15 cellular contexts compared by ENCODE assay signal in the genomic region with DNA sequence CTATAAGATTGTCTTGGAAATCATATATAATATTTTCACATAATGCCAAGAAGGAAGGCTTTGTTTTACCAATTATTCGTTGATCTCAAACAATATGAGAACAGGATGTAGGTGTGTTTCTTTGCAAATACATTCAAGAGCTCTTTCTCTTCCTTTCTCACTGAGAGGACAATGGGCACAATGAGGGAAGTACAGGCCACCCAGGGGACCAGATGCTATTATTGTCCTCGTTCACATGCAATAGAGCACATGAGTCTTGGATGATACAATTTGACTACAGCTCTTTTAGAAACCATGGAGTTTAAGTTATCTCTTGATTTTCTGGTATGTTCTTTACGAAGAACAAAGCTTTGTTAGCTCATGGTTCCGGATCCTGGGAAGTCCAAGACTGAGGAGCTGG.
"Had no signal": no experiment of that assay in that cellular context is flagged by ENCODE, and none has a peak within 500 bp of the region (broad histone marks: within the 10 kb centered on the region; RNA-seq: fewer than 3 reads in every experiment).

No MANE protein-coding gene starts in this region.

- H3K4me3 ChIP-seq: breast epithelium, lower lobe of right lung, thyroid gland, uterus had no signal

- H3K4me1 ChIP-seq: breast epithelium, lower lobe of right lung, parathyroid adenoma, thyroid gland, uterus had no signal

- H2AFZ ChIP-seq: parathyroid adenoma had no signal

- H3K9me3 ChIP-seq: breast epithelium, lower lobe of right lung, thyroid gland, uterus had no signal

- H3K79me2 ChIP-seq: parathyroid adenoma had no signal

- H3K4me3 Mint-ChIP-seq: activated CD8-positive, alpha-beta T cell treated with anti-CD3 and anti-CD28 coated beads for 36 hours; activated naive CD8-positive, alpha-beta T cell treated with anti-CD3 and anti-CD28 coated beads, Interleukin-2, amount 10 ng/mL, durations not matched to agents 7 days and 5 days; T-helper 2 cell treated with Interferon-gamma antibody and Interleukin-4, amounts not matched to agents 5 μg/mL and 100 μg/mL, for 36 hours had no signal

- H3K9me3 Mint-ChIP-seq: activated CD8-positive, alpha-beta T cell treated with anti-CD3 and anti-CD28 coated beads for 36 hours had no signal

- FAIRE-seq: kidney had no signal

- H3K27me3 ChIP-seq: breast epithelium, thyroid gland, uterus had no signal

- H3K27ac Mint-ChIP-seq: activated CD8-positive, alpha-beta T cell treated with anti-CD3 and anti-CD28 coated beads for 36 hours; activated naive CD8-positive, alpha-beta T cell treated with anti-CD3 and anti-CD28 coated beads, Interleukin-2, amount 10 ng/mL, durations not matched to agents 7 days and 5 days; T-helper 2 cell treated with Interferon-gamma antibody and Interleukin-4, amounts not matched to agents 5 μg/mL and 100 μg/mL, for 36 hours had no signal

- H3K27ac ChIP-seq: breast epithelium, lower lobe of right lung, parathyroid adenoma, thyroid gland, uterus had no signal

- DNase-seq: activated CD8-positive, alpha-beta memory T cell treated with anti-CD3 and anti-CD28 coated beads, Interleukin-2, amount 50 U/mL, for 4 hours; activated CD8-positive, alpha-beta T cell treated with anti-CD3 and anti-CD28 coated beads for 36 hours; activated naive CD8-positive, alpha-beta T cell treated with anti-CD3 and anti-CD28 coated beads, Interleukin-2, amount 10 ng/mL, durations not matched to agents 7 days and 5 days; aorta; foreskin melanocyte; kidney; lower lobe of right lung; midbrain; stimulated activated CD4-positive, alpha-beta T cell treated with anti-CD3 and anti-CD28 coated beads, Interleukin-15, amount 100 ng/mL, for 24 hours; stimulated activated CD4-positive, alpha-beta T cell treated with anti-CD3 and anti-CD28 coated beads, Interleukin-4, amount 100 ng/mL, for 24 hours; thyroid gland; uterus had no signal

- H3K27me3 Mint-ChIP-seq: activated naive CD8-positive, alpha-beta T cell treated with anti-CD3 and anti-CD28 coated beads, Interleukin-2, amount 10 ng/mL, durations not matched to agents 7 days and 5 days had no signal

- H3K9ac ChIP-seq: parathyroid adenoma had no signal

- H3K36me3 ChIP-seq: breast epithelium, lower lobe of right lung, thyroid gland, uterus had no signal
